ENCODE assay signal across 8 cellular contexts in the genomic region with DNA sequence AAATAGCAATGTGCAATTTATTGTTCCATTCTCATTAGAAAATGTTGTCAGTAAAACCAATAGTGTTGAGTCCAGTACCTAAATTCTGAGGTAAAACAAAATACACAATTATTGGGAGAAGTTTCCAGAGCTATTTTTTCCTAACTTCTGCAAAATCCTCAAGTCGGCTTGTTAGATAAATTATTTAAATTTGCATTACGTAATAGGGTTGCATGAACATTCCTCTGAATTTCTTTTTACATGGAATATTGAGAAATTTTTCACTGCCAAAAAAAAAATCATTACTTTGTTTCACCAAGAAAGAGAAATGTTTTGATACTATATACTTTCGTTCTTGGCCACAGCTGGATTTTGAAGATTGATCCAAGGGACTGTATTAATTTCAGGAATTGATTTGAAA. TPM values are rescaled to one million over a fixed set of nuclear protein-coding genes. Genes with fewer than 3 reads are reported as not detected.
DNase-seq lines count a peak whose midpoint lies in the region; ATAC-seq and TF ChIP-seq lines count a peak whose summit lies in the region.

No MANE protein-coding gene starts in this region.

- H3K79me2 ChIP-seq in DOHH2 (ENCODE audit: control insufficient read depth, low read length) (peaks cover 63% of the 10 kb centered on the region), OCI-LY7 (ENCODE audit: insufficient read depth, low read depth, low read length) (peaks cover 60% of the 10 kb centered on the region), parathyroid adenoma (peaks cover 23% of the 10 kb centered on the region)

- peaks cover 53% of the 10 kb centered on the region for H3K4me1 ChIP-seq in DOHH2 (ENCODE audit: control insufficient read depth, low read length)
- H3K4me1 ChIP-seq in OCI-LY7 (ENCODE audit: insufficient read depth, low read length, poor library complexity, severe bottlenecking) = peaks cover 35% of the 10 kb centered on the region
- no peaks in the 10 kb centered on the region for H3K4me1 ChIP-seq in parathyroid adenoma

- H3K27ac ChIP-seq in DOHH2 (ENCODE audit: low read depth, low read length) (no peak overlapping the region), OCI-LY7 (ENCODE audit: low read depth, low read length, poor library complexity, severe bottlenecking) (no peak overlapping the region), parathyroid adenoma (no peak overlapping the region)

- BruUV-seq in OCI-LY7 (replicated peaks; lab: Mats Ljungman, UMichigan) = no TSS peak

- H2AFZ ChIP-seq in OCI-LY7 (ENCODE audit: low read length) (no peak overlapping the region), parathyroid adenoma (no peak overlapping the region)

- H3F3A ChIP-seq in DOHH2 (ENCODE audit: control insufficient read depth, insufficient read depth) = no peaks in the 10 kb centered on the region; the same call in 1 of the 2 replicates

- ATAC-seq in GM21576 (IDR thresholded peaks at IDR 0.05; ENCODE audit: unreplicated experiment) (no peak), HG02884 (IDR thresholded peaks at IDR 0.05; ENCODE audit: unreplicated experiment) (no peak)

- H3K27me3 ChIP-seq in DOHH2 (ENCODE audit: control insufficient read depth, low read length) = peaks cover 5% of the 10 kb centered on the region; the same call in 1 of the 2 replicates
- no peaks in the 10 kb centered on the region for H3K27me3 ChIP-seq in parathyroid adenoma (ENCODE audit: control insufficient read depth, insufficient read depth, low read length)

- intact Hi-C loops in OCI-LY7 (cut with micrococcal nuclease; ENCODE audit: unreplicated experiment) = loop anchor here (5.0 kb wide), 1 partner anchor 60 kb away; a partner anchor contains a TSS

- POLR2A ChIA-PET in OCI-LY7 (lab: Charles Lee) = interaction anchor here (0.6 to 1.1 kb wide), 6 partner anchors 11 to 1504 kb away, joined by 3 read pairs; a partner anchor contains a TSS

- H4K20me1 ChIP-seq in DOHH2 (ENCODE audit: control insufficient read depth, insufficient read depth, low read depth, low read length) = peaks cover 9% of the 10 kb centered on the region
- peaks cover 13% of the 10 kb centered on the region for H4K20me1 ChIP-seq in OCI-LY7 (ENCODE audit: insufficient read depth, low read length)

- H3K9me2 ChIP-seq in DOHH2 (replicated peaks; ENCODE audit: control insufficient read depth, low read length) (no peaks in the 10 kb centered on the region), OCI-LY7 (ENCODE audit: insufficient read depth, low read length) (no peaks in the 10 kb centered on the region)

- H3K36me3 ChIP-seq in DOHH2 (ENCODE audit: control insufficient read depth, low read length) = peaks cover 51% of the 10 kb centered on the region
- H3K36me3 ChIP-seq in OCI-LY7 (ENCODE audit: insufficient read depth, low read length) = peaks cover 42% of the 10 kb centered on the region
- H3K36me3 ChIP-seq in parathyroid adenoma (ENCODE audit: control insufficient read depth, insufficient read depth, low read length) = no peaks in the 10 kb centered on the region

- H3K4me3 ChIP-seq in DOHH2 (ENCODE audit: low read length) = peak overlapping the region; percentile 95
- H3K4me3 ChIP-seq in OCI-LY7 (ENCODE audit: low read depth, low read length, poor library complexity, severe bottlenecking) = peak overlapping the region; percentile 98
- H3K4me3 ChIP-seq in epithelial cell of proximal tubule (ENCODE audit: low read depth, low read length) = peak overlapping the region; percentile 93
- peak overlapping the region; percentile 66 for H3K4me3 ChIP-seq in parathyroid adenoma (ENCODE audit: low read depth, low read length)

- DNase-seq in OCI-LY7 (ENCODE audit: low spot score) (no peak), epithelial cell of proximal tubule (ENCODE audit: low read depth) (no peak), NCI-H1092 treated with DMSO at 0.1 percent for 48 hours (lab: John Stamatoyannopoulos, UW) (no peak), amniotic stem cell (lab: John Stamatoyannopoulos, UW) (no peak)

- CTCF ChIA-PET in OCI-LY7 (lab: Charles Lee; ENCODE audit: unreplicated experiment) = no interaction called here

- H3K9ac ChIP-seq in parathyroid adenoma = no peak overlapping the region

- TF ChIP-seq CTCF in DOHH2 (IDR thresholded peaks at IDR 0.05; ENCODE audit: low read depth, low read length, poor library complexity, severe bottlenecking) = no peak
- no peak for TF ChIP-seq CTCF in OCI-LY7 (conservative IDR thresholded peaks at IDR 0.05; ENCODE audit: low read length)
- TF ChIP-seq CTCF in epithelial cell of proximal tubule (conservative IDR thresholded peaks at IDR 0.05; ENCODE audit: low read depth, low read length) = no peak
- TF ChIP-seq CTCF in parathyroid adenoma (IDR thresholded peaks at IDR 0.05) = no peak

- peak overlapping the region; percentile 68 for H3K4me2 ChIP-seq in DOHH2 (ENCODE audit: low read length)
- peak overlapping the region; percentile 73 for H3K4me2 ChIP-seq in OCI-LY7 (ENCODE audit: low read length)
- peak overlapping the region; percentile 85 for H3K4me2 ChIP-seq in parathyroid adenoma (ENCODE audit: low read length)

- H3K9me3 ChIP-seq in DOHH2 (ENCODE audit: control insufficient read depth, insufficient read depth, low read length) (no peaks in the 10 kb centered on the region), OCI-LY7 (ENCODE audit: low read length) (no peaks in the 10 kb centered on the region), parathyroid adenoma (ENCODE audit: control insufficient read depth, low read length) (no peaks in the 10 kb centered on the region)

RNA-seq across cellular contexts. Expression of a gene that starts 1.5 kb away (rescaled TPM):
- 13.3 and 14.2 TPM in 2 replicates for total RNA-seq in OCI-LY7 (2014; rRNA removed; shearing (Covaris generic))
- total RNA-seq in OCI-LY7 (2022) (34.4 and 35.0 TPM in 2 replicates), epithelial cell of proximal tubule (5.1 and 7.6 TPM in 2 replicates)

RNA-seq across cellular contexts. Expression of a gene that starts 58.7 kb away (rescaled TPM):
- 31.3 and 42.0 TPM in 2 replicates for total RNA-seq in OCI-LY7 (2014; rRNA removed; shearing (Covaris generic))
- total RNA-seq in OCI-LY7 (2022) = 39.0 and 42.2 TPM in 2 replicates
- total RNA-seq in epithelial cell of proximal tubule = 13.8 and 14.0 TPM in 2 replicates
